8 cellular contexts compared by ENCODE assay signal in genomic region chr16:78478267-78478821, GRCh38.
DNase-seq lines count a peak whose midpoint lies in the region; ATAC-seq and TF ChIP-seq lines count a peak whose summit lies in the region.

No MANE protein-coding gene starts in this region.

- peak; percentile 17 for TF ChIP-seq CTCF in cardiac fibroblast (IDR thresholded peaks at IDR 0.05; ENCODE audit: low read depth, low read length)
- TF ChIP-seq CTCF in sigmoid colon (IDR thresholded peaks at IDR 0.05) = peak in 3 of 4 experiments; percentile 12 to 46 (median 24)

- 82% methylated on average over 7 of the region's 7 CpGs for WGBS in sigmoid colon, 2 donors

- TF ChIP-seq EP300 in sigmoid colon (IDR thresholded peaks at IDR 0.05) = no peak

- H3K27ac ChIP-seq in sigmoid colon = no peak overlapping the region

- no peak for TF ChIP-seq POLR2A in sigmoid colon (IDR thresholded peaks at IDR 0.05)

- intact Hi-C loops in sigmoid colon (cut with DNase I) = no loop called here

- H3K9me3 ChIP-seq in sigmoid colon = no peaks in the 10 kb centered on the region

- H3K36me3 ChIP-seq in sigmoid colon = no peaks in the 10 kb centered on the region

- H3K4me1 ChIP-seq in sigmoid colon = no peaks in the 10 kb centered on the region

- H3K4me3 ChIP-seq in cardiac fibroblast (replicated peaks in 1 of 2; ENCODE audit: low read depth in 2 of 2, low read length in 2 of 2) = no peak overlapping the region
- no peak overlapping the region for H3K4me3 ChIP-seq in sigmoid colon

- DNase-seq in activated gamma-delta T cell treated with Interleukin-2 at 50 U/mL for 16 hours (peak; percentile 10), activated gamma-delta T cell (lab: John Stamatoyannopoulos, UW) (no peak), NCI-H1417 treated with DMSO at 0.1 percent for 48 hours (lab: John Stamatoyannopoulos, UW) (peak; percentile 15), cardiac fibroblast (ENCODE audit: low read depth in 2 of 2) (peak in 1 of 2 donors; percentile 11), sigmoid colon (no peak), superior temporal gyrus (ENCODE audit: extremely low spot score) (no peak)

- no peaks in the 10 kb centered on the region for H3K27me3 ChIP-seq in sigmoid colon

- no peak for ATAC-seq in HG02970 (IDR thresholded peaks at IDR 0.05; ENCODE audit: low FRiP score, unreplicated experiment)
- ATAC-seq in HG02642 (IDR thresholded peaks at IDR 0.05; ENCODE audit: poor library complexity, unreplicated experiment) = no peak

Comparison
In these comparisons a context has a peak if more than half of its experiments do, and no peak if none do; other contexts are left out.
1. DNase-seq: peak in activated gamma-delta T cell treated with Interleukin-2 at 50 U/mL for 16 hours (single experiment) and NCI-H1417 treated with DMSO at 0.1 percent for 48 hours (single experiment); none in activated gamma-delta T cell (single experiment), sigmoid colon (single experiment) and superior temporal gyrus (single experiment).